ENCODE assay signal across 30 cellular contexts in the genomic region with DNA sequence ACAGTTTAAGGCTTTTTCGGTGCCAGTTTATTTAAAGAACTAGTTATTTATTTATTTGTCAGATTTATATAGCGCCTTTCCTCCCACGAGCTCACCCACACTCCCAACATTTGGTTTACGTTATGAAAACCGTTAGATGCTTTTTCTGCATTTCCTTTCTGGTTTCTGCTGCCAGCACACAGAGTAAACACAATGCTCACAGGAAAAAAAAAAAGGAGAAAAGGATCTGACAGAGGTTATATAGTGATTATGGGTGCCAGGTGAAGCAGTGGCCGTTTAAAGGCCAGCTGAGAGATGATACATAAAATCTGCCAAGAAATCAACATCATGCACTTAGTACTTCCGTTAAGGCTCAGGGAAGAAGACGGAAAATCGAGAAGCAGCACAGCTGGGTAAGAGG. TPM values are rescaled to one million over a fixed set of nuclear protein-coding genes. Genes with fewer than 3 reads are reported as not detected.
DNase-seq lines count a peak whose midpoint lies in the region; ATAC-seq and TF ChIP-seq lines count a peak whose summit lies in the region.
"Had no signal": no experiment of that assay in that cellular context is flagged by ENCODE, and none has a peak within 500 bp of the region (broad histone marks: within the 10 kb centered on the region; RNA-seq: fewer than 3 reads in every experiment).

No MANE protein-coding gene starts in this region.

- H3K4me3 Mint-ChIP-seq in brain: no peak overlapping the region
- H3K4me3 Mint-ChIP-seq in nephron: no peak overlapping the region
- H3K4me3 Mint-ChIP-seq: central memory CD8-positive, alpha-beta T cell; dendritic cell treated with granulocyte-macrophage colony-stimulating factor and Interleukin-4, amounts not matched to agents 40 ng/mL and 50 ng/mL, for 4 days; endodermal cell had no signal

- DNase-seq in SK-N-SH: no peak
- DNase-seq in HFF-Myc (ENCODE audit: extremely low read depth, low read depth): peak; percentile 83
- DNase-seq in mucosa of gallbladder (ENCODE audit: low spot score): no peak
- no peak for DNase-seq in HUDEP-2 (lab: John Stamatoyannopoulos, UW; ENCODE audit: unreplicated experiment in 76 of 76)
- DNase-seq in COLO668 (lab: John Stamatoyannopoulos, UW; ENCODE audit: unreplicated experiment): no peak
- DNase-seq: activated CD4-positive, alpha-beta T cell treated with anti-CD3 and anti-CD28 coated beads, Interleukin-2, amount 50 U/mL, for 48 hours; activated T-cell treated with anti-CD3 and anti-CD28 coated beads, Interleukin-2, amount 50 U/mL, for 48 hours; AML-193; CD8-positive, alpha-beta memory T cell; DMS 273 treated with DMSO at 0.1 percent for 48 hours; EL; endodermal cell; mesendoderm; NCI-H1092 treated with DMSO at 0.1 percent for 48 hours; NCI-H1694 treated with DMSO at 0.1 percent for 48 hours; posterior cingulate gyrus; stimulated activated naive CD4-positive, alpha-beta T cell treated with Interleukin-2 at 50 U/mL for 16 hours; T-helper 2 cell; testis had no signal

- POLR2A ChIA-PET in SK-N-SH (lab: Yijun Ruan, JAX): no interaction called here

- peaks cover 14% of the 10 kb centered on the region for H3K4me1 Mint-ChIP-seq in brain
- H3K4me1 Mint-ChIP-seq in nephron: peaks cover 15% of the 10 kb centered on the region

- ATAC-seq in SK-N-SH treated with all-trans-retinoic acid at 6 μM for 48 hours: peak; percentile 39; the same call in 2 of the 3 replicates
- ATAC-seq: activated CD4-positive, CD25-positive, alpha-beta regulatory T cell treated with anti-CD3 and anti-CD28 coated beads, Interleukin-2, amount 50 U/mL, for 24 hours; HCT116 had no signal

- H3K9me2 ChIP-seq in SK-N-SH: no peaks in the 10 kb centered on the region

- H3K27me3 ChIP-seq in SK-N-SH (ENCODE audit: insufficient read depth): no peaks in the 10 kb centered on the region
- H3K27me3 ChIP-seq: right atrium auricular region, testis had no signal

- peak overlapping the region in 1 of 2 experiments; percentile 24; a peak in 1 of 4 replicates for H3K27ac ChIP-seq in SK-N-SH (ENCODE audit: low read depth in 2 of 2, low read length in 1 of 2)
- H3K27ac ChIP-seq: right atrium auricular region, RWPE1, testis had no signal

- no peak for TF ChIP-seq EP300 in SK-N-SH (IDR thresholded peaks at IDR 0.05; ENCODE audit: borderline replicate concordance in 1 of 2, low read depth in 1 of 2, low read length in 1 of 2)

- H3K27ac Mint-ChIP-seq in brain (peak overlapping the region in 3 of 5 experiments; percentile 10 to 43 (median 37)), nephron (peak overlapping the region in 2 of 3 experiments; percentile 8 to 36)
- H3K27ac Mint-ChIP-seq: dendritic cell treated with granulocyte-macrophage colony-stimulating factor and Interleukin-4, amounts not matched to agents 40 ng/mL and 50 ng/mL, for 4 days; endodermal cell; IgD-negative memory B cell had no signal

- TF ChIP-seq CTCF in SK-N-SH (IDR thresholded peaks at IDR 0.05) (no peak), HFF-Myc (IDR thresholded peaks at IDR 0.05; ENCODE audit: low read depth, low read length, missing control alignments) (no peak), brain (conservative IDR thresholded peaks at IDR 0.05) (no peak), nephron (IDR thresholded peaks at IDR 0.05; ENCODE audit: unreplicated experiment in 3 of 3) (no peak)

- no peak overlapping the region for H3K4me2 ChIP-seq in SK-N-SH
- H3K4me2 ChIP-seq: smooth muscle cell had no signal

- H3K27me3 Mint-ChIP-seq in brain (no peaks in the 10 kb centered on the region), nephron (ENCODE audit: low read depth) (no peaks in the 10 kb centered on the region)
- H3K27me3 Mint-ChIP-seq: IgD-negative memory B cell had no signal

- TF ChIP-seq RAD21 in SK-N-SH (IDR thresholded peaks at IDR 0.05; ENCODE audit: low read length): no peak

- H3K36me3 Mint-ChIP-seq in brain (peaks cover 59% of the 10 kb centered on the region), nephron (ENCODE audit: low read depth) (peaks cover 40% of the 10 kb centered on the region)

- H3K9me3 Mint-ChIP-seq in brain (peaks cover 9 to 14% (median 11%) of the 10 kb centered on the region in 5 experiments), nephron (peaks cover 10% of the 10 kb centered on the region)
- H3K9me3 Mint-ChIP-seq: dendritic cell treated with granulocyte-macrophage colony-stimulating factor and Interleukin-4, amounts not matched to agents 40 ng/mL and 50 ng/mL, for 4 days had no signal

- no peaks in the 10 kb centered on the region for H4K20me1 ChIP-seq in SK-N-SH (ENCODE audit: insufficient read depth)

- peaks cover 16 to 21% of the 10 kb centered on the region in 2 experiments for H3K36me3 ChIP-seq in SK-N-SH (replicated peaks in 1 of 2; ENCODE audit: control insufficient read depth in 1 of 2, insufficient read depth in 2 of 2, low read length in 1 of 2)
- H3K36me3 ChIP-seq: right atrium auricular region had no signal

- CTCF ChIA-PET in SK-N-SH (lab: Yijun Ruan, JAX): interaction anchor here (1.0 kb wide), 1 partner anchor 470 kb away, joined by 3 read pairs; no protein-coding TSS in a partner anchor

- H3K79me2 ChIP-seq in SK-N-SH (ENCODE audit: insufficient read depth): no peaks in the 10 kb centered on the region

- no peak overlapping the region for H3K9ac ChIP-seq in SK-N-SH

- H3K4me1 ChIP-seq in SK-N-SH (ENCODE audit: control insufficient read depth in 1 of 2, insufficient read depth in 2 of 2, low read depth in 1 of 2, low read length in 1 of 2): peaks cover 0 to 2% of the 10 kb centered on the region in 2 experiments; a peak in 1 of 4 replicates
- H3K4me1 ChIP-seq: right atrium auricular region, testis had no signal

- WGBS in SK-N-SH (ENCODE audit: low lambda C conversion rate): 86% methylated on average over 9 of the region's 9 CpGs

- 0 out of 2 replicates have a peak, but pooled peaks cover 10% of the 10 kb centered on the region for H3K9me3 ChIP-seq in SK-N-SH
- H3K9me3 ChIP-seq: testis had no signal

- H2AFZ ChIP-seq in SK-N-SH (ENCODE audit: low read depth): no peak overlapping the region

- H3F3A ChIP-seq in SK-N-SH (replicated peaks; ENCODE audit: insufficient read depth): no peaks in the 10 kb centered on the region

- H3K4me3 ChIP-seq in SK-N-SH (ENCODE audit: low read depth in 2 of 2, low read length in 1 of 2) (no peak overlapping the region), HFF-Myc (replicated peaks; ENCODE audit: low read depth, low read length) (no peak overlapping the region)
- H3K4me3 ChIP-seq: right atrium auricular region, smooth muscle cell, testis had no signal

TF ChIP-seq in SK-N-SH treated with all-trans-retinoic acid at 6 μM for 48 hours, 23 proteins besides CTCF, POLR2A, EP300 and RAD21 (continues in another document):
- TF ChIP-seq, protein P1, sequence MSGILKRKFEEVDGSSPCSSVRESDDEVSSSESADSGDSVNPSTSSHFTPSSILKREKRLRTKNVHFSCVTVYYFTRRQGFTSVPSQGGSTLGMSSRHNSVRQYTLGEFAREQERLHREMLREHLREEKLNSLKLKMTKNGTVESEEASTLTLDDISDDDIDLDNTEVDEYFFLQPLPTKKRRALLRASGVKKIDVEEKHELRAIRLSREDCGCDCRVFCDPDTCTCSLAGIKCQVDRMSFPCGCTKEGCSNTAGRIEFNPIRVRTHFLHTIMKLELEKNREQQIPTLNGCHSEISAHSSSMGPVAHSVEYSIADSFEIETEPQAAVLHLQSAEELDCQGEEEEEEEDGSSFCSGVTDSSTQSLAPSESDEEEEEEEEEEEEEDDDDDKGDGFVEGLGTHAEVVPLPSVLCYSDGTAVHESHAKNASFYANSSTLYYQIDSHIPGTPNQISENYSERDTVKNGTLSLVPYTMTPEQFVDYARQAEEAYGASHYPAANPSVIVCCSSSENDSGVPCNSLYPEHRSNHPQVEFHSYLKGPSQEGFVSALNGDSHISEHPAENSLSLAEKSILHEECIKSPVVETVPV (CRISPR knock-in tag; IDR thresholded peaks at IDR 0.05): no peak
- TF ChIP-seq TOX (CRISPR knock-in tag; IDR thresholded peaks at IDR 0.05; ENCODE audit: borderline replicate concordance): no peak

TF ChIP-seq in SK-N-SH, 30 proteins besides CTCF, POLR2A, EP300 and RAD21 (continues in another document):
- TF ChIP-seq RXRA (IDR thresholded peaks at IDR 0.05; ENCODE audit: borderline replicate concordance, low read depth) (no peak), RFX5 (IDR thresholded peaks at IDR 0.05; ENCODE audit: low read length) (no peak), FOSL2 (IDR thresholded peaks at IDR 0.05; ENCODE audit: borderline replicate concordance, low read depth) (no peak), GABPA (IDR thresholded peaks at IDR 0.05; ENCODE audit: low read depth) (no peak), JUND (IDR thresholded peaks at IDR 0.05) (no peak), SIN3A (IDR thresholded peaks at IDR 0.05; ENCODE audit: borderline replicate concordance, low read depth, low read length) (no peak)
- TF ChIP-seq, protein P2, sequence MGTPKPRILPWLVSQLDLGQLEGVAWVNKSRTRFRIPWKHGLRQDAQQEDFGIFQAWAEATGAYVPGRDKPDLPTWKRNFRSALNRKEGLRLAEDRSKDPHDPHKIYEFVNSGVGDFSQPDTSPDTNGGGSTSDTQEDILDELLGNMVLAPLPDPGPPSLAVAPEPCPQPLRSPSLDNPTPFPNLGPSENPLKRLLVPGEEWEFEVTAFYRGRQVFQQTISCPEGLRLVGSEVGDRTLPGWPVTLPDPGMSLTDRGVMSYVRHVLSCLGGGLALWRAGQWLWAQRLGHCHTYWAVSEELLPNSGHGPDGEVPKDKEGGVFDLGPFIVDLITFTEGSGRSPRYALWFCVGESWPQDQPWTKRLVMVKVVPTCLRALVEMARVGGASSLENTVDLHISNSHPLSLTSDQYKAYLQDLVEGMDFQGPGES (IDR thresholded peaks at IDR 0.05; ENCODE audit: low read depth, low read length): no peak
- TF ChIP-seq, protein P3, sequence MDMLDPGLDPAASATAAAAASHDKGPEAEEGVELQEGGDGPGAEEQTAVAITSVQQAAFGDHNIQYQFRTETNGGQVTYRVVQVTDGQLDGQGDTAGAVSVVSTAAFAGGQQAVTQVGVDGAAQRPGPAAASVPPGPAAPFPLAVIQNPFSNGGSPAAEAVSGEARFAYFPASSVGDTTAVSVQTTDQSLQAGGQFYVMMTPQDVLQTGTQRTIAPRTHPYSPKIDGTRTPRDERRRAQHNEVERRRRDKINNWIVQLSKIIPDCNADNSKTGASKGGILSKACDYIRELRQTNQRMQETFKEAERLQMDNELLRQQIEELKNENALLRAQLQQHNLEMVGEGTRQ (IDR thresholded peaks at IDR 0.05; ENCODE audit: borderline replicate concordance, low read depth, low read length): no peak

RNA-seq across cellular contexts. Expression of a gene that starts 37.9 kb away (rescaled TPM):
- polyA plus RNA-seq in SK-N-SH (2012; rRNA removed): 17.4 and 20.9 TPM in 2 replicates
- polyA plus RNA-seq in SK-N-SH (2012; cell fraction: cytosol; rRNA removed): 19.9 and 21.8 TPM in 2 replicates
- 19.7 and 23.2 TPM in 2 replicates for polyA plus RNA-seq in SK-N-SH (2012; cell fraction: nucleus; rRNA removed)
- 8.5 TPM for polyA plus RNA-seq in brain (ENCODE audit: insufficient read depth, low read depth, low replicate concordance)
- 23.4 TPM for total RNA-seq in mucosa of gallbladder
- polyA plus RNA-seq: CD8-positive, alpha-beta memory T cell had no signal
